ENCODE assay signal across 8 cellular contexts in the genomic region with DNA sequence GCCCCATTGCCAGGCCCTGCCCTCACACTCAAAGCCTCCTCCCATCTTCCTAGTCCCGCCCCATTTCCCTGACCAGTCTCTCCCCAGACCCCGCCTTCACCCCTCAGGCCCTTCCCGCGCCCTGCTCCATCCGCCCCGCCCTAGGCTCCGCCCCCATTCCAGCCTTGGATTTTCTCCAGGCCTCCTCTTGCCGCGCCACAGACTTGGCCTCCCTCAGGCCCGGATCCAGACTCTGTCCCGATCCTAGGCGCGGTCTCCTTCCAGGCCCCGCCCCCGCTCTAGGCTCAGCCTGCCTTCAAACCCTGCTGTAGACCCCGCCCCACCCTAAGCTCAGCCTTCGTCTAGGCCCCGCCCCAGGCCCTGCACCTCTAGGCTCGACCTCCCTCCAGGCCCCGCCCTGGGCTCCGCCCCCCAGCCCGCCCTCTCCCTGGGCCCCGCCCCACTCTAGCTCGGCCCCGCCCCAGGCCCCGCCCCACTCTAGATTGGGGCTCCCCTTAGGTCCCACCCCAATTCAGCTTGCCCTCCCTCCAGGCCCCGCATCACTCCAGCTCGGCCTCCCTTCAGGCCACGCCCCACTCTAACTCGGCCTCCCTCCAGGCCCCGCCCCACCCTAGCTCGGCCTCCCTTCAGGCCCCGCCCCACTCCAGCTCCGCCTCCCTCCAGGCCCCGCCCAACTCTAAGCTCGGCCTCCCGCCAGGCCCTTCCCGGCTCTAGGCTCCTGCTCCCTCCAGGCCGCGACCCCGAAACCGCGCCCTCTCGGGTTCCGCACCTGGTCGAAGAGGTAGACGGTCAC. TPM values are rescaled to one million over a fixed set of nuclear protein-coding genes. Genes with fewer than 3 reads are reported as not detected.
A peak's percentile ranks its signal among the peaks of the same experiment; 100 is the strongest.
DNase-seq lines count a peak whose midpoint lies in the region; ATAC-seq and TF ChIP-seq lines count a peak whose summit lies in the region.

No MANE protein-coding gene starts in this region.

- peak overlapping the region in 1 of 3 donors; percentile 47 for H3K27ac ChIP-seq in right lobe of liver

- peak overlapping the region in 1 of 3 donors; percentile 41 for H3K4me3 ChIP-seq in right lobe of liver

- DNase-seq in ACHN: peak; percentile 94
- DNase-seq in NCI-H526 (lab: John Stamatoyannopoulos, UW): peak; percentile 96 to 98
- DNase-seq in activated CD4-positive, alpha-beta T cell treated with anti-CD3 and anti-CD28 coated beads, Interleukin-2, amount 50 U/mL, for 24 hours (ENCODE audit: low read depth in 1 of 2, low spot score in 1 of 2): peak; percentile 63 to 74
- DNase-seq in dermis microvascular lymphatic vessel endothelial cell (ENCODE audit: low read depth in 2 of 2): peak; percentile 95 to 98
- peak; percentile 88 to 95 (median 94) for DNase-seq in right lobe of liver
- peak; percentile 74 for DNase-seq in stimulated activated CD4-positive, alpha-beta T cell treated with anti-CD3 and anti-CD28 coated beads, Interleukin-4, amount 100 ng/mL, for 24 hours

- peak; percentile 41 for TF ChIP-seq POLR2A in right lobe of liver (IDR thresholded peaks at IDR 0.05)

- 5% methylated on average over 41 of the region's 47 CpGs for WGBS in right lobe of liver (ENCODE audit: insufficient coverage, low coverage, low lambda C conversion rate, missing lambda C conversion rate)

- intact Hi-C loops in right lobe of liver (cut with DNase I): loop anchor here (10.0 kb wide), 2 partner anchors 82 to 102 kb away; no protein-coding TSS in a partner anchor

- peak; percentile 52 for ATAC-seq in GM18868 (IDR thresholded peaks at IDR 0.05; ENCODE audit: unreplicated experiment)
- peak; percentile 50 for ATAC-seq in HG03108 (IDR thresholded peaks at IDR 0.05; ENCODE audit: unreplicated experiment)
- ATAC-seq in right lobe of liver: peak; percentile 80 to 85 (median 82)

- no peaks in the 10 kb centered on the region for H3K36me3 ChIP-seq in right lobe of liver

- in situ Hi-C loops in ACHN (cut with HindIII; ENCODE audit: low pct_ligation_motif_present, low pct_unique_long_range_greater_than_20kb, low sequenced_read_pairs): no loop called here

- no peak for TF ChIP-seq CTCF in right lobe of liver (IDR thresholded peaks at IDR 0.05)

- no peaks in the 10 kb centered on the region for H3K27me3 ChIP-seq in right lobe of liver

- H3K9me3 ChIP-seq in right lobe of liver: no peaks in the 10 kb centered on the region

- H3K4me1 ChIP-seq in right lobe of liver: no peaks in the 10 kb centered on the region

RNA-seq across cellular contexts. Expression of gene LMTK3, which starts 18.5 kb away (rescaled TPM):
- total RNA-seq in dermis microvascular lymphatic vessel endothelial cell: under 0.01 and 0.13 TPM in 2 replicates
- total RNA-seq in right lobe of liver: under 1 TPM in 5 of 6 experiments, not detected in 1; 0.09 to 0.31 (median 0.12) TPM

RNA-seq across cellular contexts. Expression of gene CYTH2, which starts 24.0 kb away (rescaled TPM):
- total RNA-seq in dermis microvascular lymphatic vessel endothelial cell (42.0 and 64.6 TPM in 2 replicates), right lobe of liver (10 to 100 TPM in 5 of 6 experiments, 1 to 10 TPM in 1; 7.7 to 22.7 (median 13.5) TPM)

RNA-seq across cellular contexts. Expression of gene KCNJ14, which starts 37.7 kb away (rescaled TPM):
- 0.13 TPM in 2 replicates for total RNA-seq in dermis microvascular lymphatic vessel endothelial cell
- under 1 TPM; 0.22 to 0.44 (median 0.31) TPM for total RNA-seq in right lobe of liver

RNA-seq across cellular contexts. Expression of gene GRWD1, which starts 47.3 kb away (rescaled TPM):
- total RNA-seq in dermis microvascular lymphatic vessel endothelial cell: 14.8 and 22.8 TPM in 2 replicates
- total RNA-seq in right lobe of liver: 10 to 100 TPM; 14.7 to 31.0 (median 17.6) TPM

RNA-seq across cellular contexts. Expression of gene SULT2B1, which starts 58.9 kb away (rescaled TPM):
- total RNA-seq in dermis microvascular lymphatic vessel endothelial cell (0.13 TPM in 1 of 2 replicates, not detected in the other), right lobe of liver (under 1 TPM in 1 of 6 experiments, not detected in 5; 0.61 TPM)
